Comparison of ENCODE assay signal across 8 cellular contexts in the genomic region with DNA sequence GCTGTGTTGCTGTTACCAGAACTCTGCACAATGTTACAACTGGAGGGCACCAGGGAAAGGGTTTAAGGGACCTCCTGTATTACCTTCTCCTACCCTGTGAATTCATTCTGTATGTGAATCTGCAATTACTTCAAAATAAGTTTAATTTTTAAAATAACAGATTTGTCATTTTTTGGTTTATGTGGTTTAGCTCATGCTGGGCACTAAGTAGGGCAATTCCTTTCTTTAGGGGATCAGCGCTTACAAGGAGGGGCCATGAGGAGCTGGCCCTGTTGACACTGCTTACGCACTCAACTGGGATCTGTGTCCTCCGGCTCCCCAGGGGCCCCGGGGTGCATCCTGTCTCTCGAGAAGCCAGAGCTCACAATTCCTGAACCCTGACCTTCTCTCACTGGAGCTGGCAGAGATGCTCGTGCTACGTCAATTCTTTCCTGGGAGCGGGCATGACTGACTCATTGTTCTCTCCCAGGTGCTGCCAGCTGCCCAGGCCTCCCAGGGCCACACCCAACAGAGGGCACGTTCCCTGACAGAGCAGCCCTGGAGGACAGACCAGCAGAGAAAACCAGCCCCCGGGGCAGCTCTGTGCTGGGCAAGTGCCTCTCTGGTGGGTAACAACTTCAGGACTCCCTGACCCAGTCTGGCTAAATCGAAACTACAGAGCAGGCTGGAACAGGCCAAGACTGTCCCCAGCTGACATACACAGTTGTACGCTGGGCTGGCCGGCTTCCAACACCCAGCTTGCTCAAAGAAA. TPM values are rescaled to one million over a fixed set of nuclear protein-coding genes. Genes with fewer than 3 reads are reported as not detected.
DNase-seq lines count a peak whose midpoint lies in the region; ATAC-seq and TF ChIP-seq lines count a peak whose summit lies in the region.

No MANE protein-coding gene starts in this region.

- H3K4me3 ChIP-seq in HUES64 (ENCODE audit: low read length) (no peak overlapping the region), brain microvascular endothelial cell (ENCODE audit: low read depth, low read length) (peak overlapping the region; percentile 27), suprapubic skin (peak overlapping the region; percentile 24)
- H3K4me3 ChIP-seq in CD8-positive, alpha-beta T cell (ENCODE audit: low read depth, low read length): no peak overlapping the region

- H3K27me3 ChIP-seq in HUES64 (ENCODE audit: insufficient read depth, low read length): no peaks in the 10 kb centered on the region
- H3K27me3 ChIP-seq in brain microvascular endothelial cell (replicated peaks): no peaks in the 10 kb centered on the region
- no peaks in the 10 kb centered on the region for H3K27me3 ChIP-seq in suprapubic skin
- no peaks in the 10 kb centered on the region for H3K27me3 ChIP-seq in CD8-positive, alpha-beta T cell (ENCODE audit: insufficient read depth, low read length)

- POLR2A ChIA-PET in CD8-positive, alpha-beta T cell (lab: Charles Lee): no interaction called here

- no peak for TF ChIP-seq POLR2A in suprapubic skin (IDR thresholded peaks at IDR 0.05)

- peak overlapping the region; percentile 37; the same call in 1 of the 2 replicates for H3K27ac ChIP-seq in HUES64 (ENCODE audit: low read depth, low read length)
- peak overlapping the region; percentile 87 for H3K27ac ChIP-seq in brain microvascular endothelial cell
- H3K27ac ChIP-seq in suprapubic skin: peak overlapping the region; percentile 64
- H3K27ac ChIP-seq in CD8-positive, alpha-beta T cell (ENCODE audit: low read depth, low read length): no peak overlapping the region

- H3K36me3 ChIP-seq in HUES64 (ENCODE audit: insufficient read depth, low read length) (peaks cover 70% of the 10 kb centered on the region), brain microvascular endothelial cell (replicated peaks) (peaks cover 2% of the 10 kb centered on the region), suprapubic skin (no peaks in the 10 kb centered on the region)
- H3K36me3 ChIP-seq in CD8-positive, alpha-beta T cell (ENCODE audit: insufficient read depth, low read length): no peaks in the 10 kb centered on the region

- DNase-seq in brain microvascular endothelial cell: peak; percentile 87
- peak; percentile 93 for DNase-seq in kidney tubule cell (ENCODE audit: low spot score)
- peak in 1 of 2 donors; percentile 84 for DNase-seq in suprapubic skin (ENCODE audit: low spot score in 2 of 2)
- DNase-seq in CD8-positive, alpha-beta T cell: no peak
- DNase-seq in NCI-H2107 treated with DMSO at 0.1 percent for 48 hours (lab: John Stamatoyannopoulos, UW; ENCODE audit: unreplicated experiment): no peak

- 88% methylated on average over 13 of the region's 13 CpGs for WGBS in HUES64
- WGBS in suprapubic skin: 46% methylated on average over 11 of the region's 13 CpGs

- ATAC-seq in HG02973 (IDR thresholded peaks at IDR 0.05; ENCODE audit: unreplicated experiment) (no peak), HG03457 (IDR thresholded peaks at IDR 0.05; ENCODE audit: unreplicated experiment) (no peak)
- ATAC-seq in CD8-positive, alpha-beta T cell: no peak

- no peak overlapping the region for H3K27ac Mint-ChIP-seq in CD8-positive, alpha-beta T cell

- TF ChIP-seq CTCF in brain microvascular endothelial cell (IDR thresholded peaks at IDR 0.05; ENCODE audit: low read depth, low read length, missing control alignments): no peak
- no peak for TF ChIP-seq CTCF in suprapubic skin (IDR thresholded peaks at IDR 0.05)
- TF ChIP-seq CTCF in CD8-positive, alpha-beta T cell (IDR thresholded peaks at IDR 0.05): no peak

- H3K9ac ChIP-seq in HUES64 (ENCODE audit: low read depth, low read length): no peak overlapping the region

- in situ Hi-C loops in brain microvascular endothelial cell (cut with HindIII; ENCODE audit: low pct_ligation_motif_present, low sequenced_read_pairs): no loop called here

- intact Hi-C loops in CD8-positive, alpha-beta T cell (cut with DNase I, micrococcal nuclease): no loop called here

- CTCF ChIA-PET in CD8-positive, alpha-beta T cell (lab: Charles Lee): no interaction called here

- H3K4me3 Mint-ChIP-seq in CD8-positive, alpha-beta T cell: no peak overlapping the region

- no peaks in the 10 kb centered on the region for H3K9me3 Mint-ChIP-seq in CD8-positive, alpha-beta T cell

- peaks cover 4% of the 10 kb centered on the region for H3K27me3 Mint-ChIP-seq in CD8-positive, alpha-beta T cell (ENCODE audit: low read depth)

- peaks cover 55% of the 10 kb centered on the region for H3K4me1 ChIP-seq in HUES64 (ENCODE audit: insufficient read depth, low read length)
- peaks cover 55% of the 10 kb centered on the region for H3K4me1 ChIP-seq in suprapubic skin
- no peaks in the 10 kb centered on the region for H3K4me1 ChIP-seq in CD8-positive, alpha-beta T cell (ENCODE audit: insufficient read depth, low read length)

- H3K4me1 Mint-ChIP-seq in CD8-positive, alpha-beta T cell (ENCODE audit: low read depth): no peaks in the 10 kb centered on the region

- TF ChIP-seq EP300 in suprapubic skin (IDR thresholded peaks at IDR 0.05): no peak

- no peaks in the 10 kb centered on the region for H3K36me3 Mint-ChIP-seq in CD8-positive, alpha-beta T cell

- H3K9me3 ChIP-seq in HUES64 (ENCODE audit: insufficient read depth, low read depth, low read length) (no peaks in the 10 kb centered on the region), suprapubic skin (no peaks in the 10 kb centered on the region)
- no peaks in the 10 kb centered on the region for H3K9me3 ChIP-seq in CD8-positive, alpha-beta T cell (ENCODE audit: low read length)

RNA-seq across cellular contexts. Expression of a gene that starts 36.8 kb away (rescaled TPM):
- 166 TPM for polyA plus RNA-seq in HUES64 (2013, experiment 1 of 2)
- polyA plus RNA-seq in HUES64 (2013, experiment 2 of 2): 145 TPM
- 10 to 100 TPM; 19.7 to 45.7 (median 29.4) TPM for total RNA-seq in suprapubic skin
- total RNA-seq in CD8-positive, alpha-beta T cell: under 1 TPM; 0.38 to 0.78 TPM

Comparison
In these comparisons a context has a peak if more than half of its experiments do, and no peak if none do; other contexts are left out.
1. H3K4me3 ChIP-seq: peak in brain microvascular endothelial cell (single experiment) and suprapubic skin (single experiment); none in HUES64 (single experiment) and CD8-positive, alpha-beta T cell (single experiment).
2. DNase-seq: peak in brain microvascular endothelial cell (single experiment) and kidney tubule cell (single experiment); none in CD8-positive, alpha-beta T cell (0 of 7) and NCI-H2107 treated with DMSO at 0.1 percent for 48 hours (single experiment).
3. RNA of a gene that starts 36.8 kb away (total RNA-seq): 19.7 to 45.7 TPM in suprapubic skin; 0.38 to 0.78 TPM in CD8-positive, alpha-beta T cell; every median in the first group is over 10 times any median in the second.